In genomic region chr4:88720749-88721428, GRCh38 we compare ENCODE assay signal across 25 cellular contexts. TPM values are rescaled to one million over a fixed set of nuclear protein-coding genes. Genes with fewer than 3 reads are reported as not detected.
DNase-seq lines count a peak whose midpoint lies in the region; ATAC-seq and TF ChIP-seq lines count a peak whose summit lies in the region.
"Had no signal": no experiment of that assay in that cellular context is flagged by ENCODE, and none has a peak within 500 bp of the region (broad histone marks: within the 10 kb centered on the region; RNA-seq: fewer than 3 reads in every experiment).

No MANE protein-coding gene starts in this region.

- no peak overlapping the region for H2BK120ac ChIP-seq in mesendoderm (ENCODE audit: low read depth, low read length)

- TF ChIP-seq CTCF in dorsolateral prefrontal cortex (IDR thresholded peaks at IDR 0.05 in 54 of 56, conservative IDR thresholded peaks at IDR 0.05 in 2 of 56; ENCODE audit: low read depth in 1 of 56, partially characterized antibody in 56 of 56) (no peak), left lung (IDR thresholded peaks at IDR 0.05) (no peak), suprapubic skin (IDR thresholded peaks at IDR 0.05) (no peak)

- no peak for TF ChIP-seq POLR2A in suprapubic skin (IDR thresholded peaks at IDR 0.05)

- H3K4me3 ChIP-seq in dorsolateral prefrontal cortex = no peak overlapping the region
- no peak overlapping the region for H3K4me3 ChIP-seq in left lung
- H3K4me3 ChIP-seq in suprapubic skin = no peak overlapping the region
- no peak overlapping the region for H3K4me3 ChIP-seq in mesendoderm (ENCODE audit: low read length)
- H3K4me3 ChIP-seq: body of pancreas had no signal

- H3K9me3 Mint-ChIP-seq in activated naive CD4-positive, alpha-beta T cell treated with anti-CD3 and anti-CD28 coated beads, Interleukin-2, amount 10 ng/mL, durations not matched to agents 7 days and 5 days = peaks cover 20% of the 10 kb centered on the region

- H3K79me1 ChIP-seq in mesendoderm (ENCODE audit: low read length) = no peaks in the 10 kb centered on the region

- no peak overlapping the region for H3K9ac ChIP-seq in mesendoderm (ENCODE audit: low read length)

- 67% methylated on average over 8 of the region's 8 CpGs for WGBS in suprapubic skin
- no CpG with 5 or more reads among the region's 8 CpGs for WGBS in mesendoderm (ENCODE audit: extremely low coverage, insufficient coverage, low lambda C conversion rate)

- H2BK15ac ChIP-seq in mesendoderm (replicated peaks; ENCODE audit: low read depth) = no peak overlapping the region

- H3K27ac Mint-ChIP-seq in activated naive CD4-positive, alpha-beta T cell treated with anti-CD3 and anti-CD28 coated beads, Interleukin-2, amount 10 ng/mL, durations not matched to agents 7 days and 5 days = peak overlapping the region; percentile 42
- H3K27ac Mint-ChIP-seq: activated naive CD4-positive, alpha-beta T cell treated with anti-CD3 and anti-CD28 coated beads for 36 hours; dendritic cell treated with granulocyte-macrophage colony-stimulating factor and Interleukin-4, amounts not matched to agents 40 ng/mL and 50 ng/mL, for 4 days had no signal

- no peaks in the 10 kb centered on the region for H3K4me1 Mint-ChIP-seq in activated naive CD4-positive, alpha-beta T cell treated with anti-CD3 and anti-CD28 coated beads, Interleukin-2, amount 10 ng/mL, durations not matched to agents 7 days and 5 days
- H3K4me1 Mint-ChIP-seq: stimulated activated naive CD8-positive, alpha-beta T cell treated with anti-CD3 and anti-CD28 coated beads, Interleukin-15, amount 100 ng/mL, for 72 hours had no signal

- no peak overlapping the region for H3K4me2 ChIP-seq in mesendoderm (ENCODE audit: low read length)

- peaks cover 5 to 9% of the 10 kb centered on the region in 2 donors for H3K4me1 ChIP-seq in left lung
- peaks cover 11% of the 10 kb centered on the region for H3K4me1 ChIP-seq in suprapubic skin
- no peaks in the 10 kb centered on the region for H3K4me1 ChIP-seq in mesendoderm (ENCODE audit: control insufficient read depth, low read depth, low read length)
- H3K4me1 ChIP-seq: body of pancreas had no signal

- no peaks in the 10 kb centered on the region for H3K27me3 Mint-ChIP-seq in activated naive CD4-positive, alpha-beta T cell treated with anti-CD3 and anti-CD28 coated beads, Interleukin-2, amount 10 ng/mL, durations not matched to agents 7 days and 5 days
- H3K27me3 Mint-ChIP-seq: dendritic cell treated with granulocyte-macrophage colony-stimulating factor and Interleukin-4, amounts not matched to agents 40 ng/mL and 50 ng/mL, for 4 days; naive B cell; stimulated activated naive CD8-positive, alpha-beta T cell treated with anti-CD3 and anti-CD28 coated beads, Interleukin-15, amount 100 ng/mL, for 72 hours had no signal

- TF ChIP-seq EP300 in suprapubic skin (IDR thresholded peaks at IDR 0.05) = no peak

- no peak overlapping the region for H3K56ac ChIP-seq in mesendoderm (ENCODE audit: low read length)

- ATAC-seq in left lung (peak; percentile 35), GM18498 (IDR thresholded peaks at IDR 0.05; ENCODE audit: unreplicated experiment) (no peak)
- ATAC-seq: body of pancreas; stimulated activated naive CD8-positive, alpha-beta T cell treated with anti-CD3 and anti-CD28 coated beads, Interleukin-15, amount 100 ng/mL, for 72 hours had no signal

- peak overlapping the region in 31 of 59 donors; percentile 7 to 69 (median 38) for H3K27ac ChIP-seq in dorsolateral prefrontal cortex
- no peak overlapping the region for H3K27ac ChIP-seq in left lung
- peak overlapping the region; percentile 11 for H3K27ac ChIP-seq in suprapubic skin
- H3K27ac ChIP-seq in mesendoderm (ENCODE audit: low read depth, low read length) = no peak overlapping the region
- H3K27ac ChIP-seq: body of pancreas, epithelial cell of prostate, VCaP had no signal

- no peak overlapping the region for H3K4ac ChIP-seq in mesendoderm (ENCODE audit: low read depth, low read length)

- peaks cover 54% of the 10 kb centered on the region for H3K36me3 Mint-ChIP-seq in activated naive CD4-positive, alpha-beta T cell treated with anti-CD3 and anti-CD28 coated beads, Interleukin-2, amount 10 ng/mL, durations not matched to agents 7 days and 5 days

- H2AK5ac ChIP-seq in mesendoderm (ENCODE audit: low read length) = no peak overlapping the region

- no peak overlapping the region for H3K23ac ChIP-seq in mesendoderm (ENCODE audit: low read length)

- no peak for DNase-seq in activated naive CD4-positive, alpha-beta T cell treated with anti-CD3 and anti-CD28 coated beads, Interleukin-2, amount 10 ng/mL, durations not matched to agents 7 days and 5 days
- no peak for DNase-seq in activated naive CD4-positive, alpha-beta T cell (lab: John Stamatoyannopoulos, UW)
- DNase-seq in dorsolateral prefrontal cortex (no peak), left lung (no peak), suprapubic skin (ENCODE audit: low spot score in 2 of 2) (no peak), mesendoderm (no peak), cerebellar nuclear complex (lab: John Stamatoyannopoulos, UW) (no peak)
- DNase-seq: 8988T; activated naive CD4-positive, alpha-beta T cell treated with anti-CD3 and anti-CD28 coated beads for 36 hours; activated T-cell treated with anti-CD3 and anti-CD28 coated beads for 4 hours; body of pancreas; DMS153; GDM1; glutamatergic neuron; HCEC 1CT; naive B cell; NCI-H1417 treated with DMSO at 0.1 percent for 48 hours; NCI-H748 treated with DMSO at 0.1 percent for 48 hours; stimulated activated CD4-positive, alpha-beta T cell treated with anti-CD3 and anti-CD28 coated beads, Interleukin-1b, Interleukin-23, amount 100 ng/mL, for 48 hours; stimulated activated naive CD8-positive, alpha-beta T cell treated with anti-CD3 and anti-CD28 coated beads, Interleukin-15, amount 100 ng/mL, for 72 hours; T-helper 1 cell had no signal

- no peak overlapping the region for H3K18ac ChIP-seq in mesendoderm (ENCODE audit: low read length)

- peaks cover 0 to 11% of the 10 kb centered on the region in 2 donors for H3K9me3 ChIP-seq in left lung
- H3K9me3 ChIP-seq in suprapubic skin = no peaks in the 10 kb centered on the region

- H4K8ac ChIP-seq in mesendoderm (ENCODE audit: low read depth, low read length) = no peak overlapping the region

- CTCF ChIA-PET in activated naive CD4-positive, alpha-beta T cell treated with anti-CD3 and anti-CD28 coated beads, Interleukin-2, amount 10 ng/mL, durations not matched to agents 7 days and 5 days (lab: Charles Lee) = no interaction called here

- H3K36me3 ChIP-seq in left lung (peaks cover 0 to 83% of the 10 kb centered on the region in 2 donors), suprapubic skin (peaks cover 55% of the 10 kb centered on the region), mesendoderm (ENCODE audit: control insufficient read depth, insufficient read depth, low read length) (no peaks in the 10 kb centered on the region)

- no peak overlapping the region for H4K5ac ChIP-seq in mesendoderm (ENCODE audit: low read length)

- no peak overlapping the region for H2BK5ac ChIP-seq in mesendoderm (ENCODE audit: low read length)

- H3K79me2 ChIP-seq in mesendoderm (ENCODE audit: control insufficient read depth, insufficient read depth, low read length) = no peaks in the 10 kb centered on the region

- H3K27me3 ChIP-seq in dorsolateral prefrontal cortex (no peaks in the 10 kb centered on the region), left lung (no peaks in the 10 kb centered on the region), suprapubic skin (no peaks in the 10 kb centered on the region), mesendoderm (ENCODE audit: insufficient read depth, low read length, poor library complexity) (no peaks in the 10 kb centered on the region)
- H3K27me3 ChIP-seq: body of pancreas had no signal

- H3K4me3 Mint-ChIP-seq in activated naive CD4-positive, alpha-beta T cell treated with anti-CD3 and anti-CD28 coated beads, Interleukin-2, amount 10 ng/mL, durations not matched to agents 7 days and 5 days = no peak overlapping the region
- H3K4me3 Mint-ChIP-seq: activated naive CD4-positive, alpha-beta T cell treated with anti-CD3 and anti-CD28 coated beads for 36 hours; dendritic cell treated with granulocyte-macrophage colony-stimulating factor and Interleukin-4, amounts not matched to agents 40 ng/mL and 50 ng/mL, for 4 days; stimulated activated naive CD8-positive, alpha-beta T cell treated with anti-CD3 and anti-CD28 coated beads, Interleukin-15, amount 100 ng/mL, for 72 hours had no signal

- intact Hi-C loops in dorsolateral prefrontal cortex (cut with DNase I) = no loop called here
- intact Hi-C loops in left lung (cut with DNase I) = no loop called here

RNA-seq across cellular contexts. Expression of gene NAP1L5, which starts 23.3 kb away (rescaled TPM):
- total RNA-seq in dorsolateral prefrontal cortex (100 to 1,000 TPM in 54 of 120 experiments, 10 to 100 TPM in 66; 20.1 to 153 (median 95.5) TPM), left lung (1 to 10 TPM; 3.2 to 4.7 TPM), suprapubic skin (1 to 10 TPM; 1.1 to 2.4 (median 2.0) TPM)
- polyA plus RNA-seq in mesendoderm (2013, experiment 1 of 2) = 4.0 TPM
- 4.2 TPM for polyA plus RNA-seq in mesendoderm (2013, experiment 2 of 2)

Comparison
In these comparisons a context has a peak if more than half of its experiments do, and no peak if none do; other contexts are left out.
1. H3K27ac ChIP-seq: peak in dorsolateral prefrontal cortex (31 of 59) and suprapubic skin (single experiment); none in left lung (0 of 2) and mesendoderm (single experiment).